ENCODE assay signal across 14 cellular contexts in the genomic region with DNA sequence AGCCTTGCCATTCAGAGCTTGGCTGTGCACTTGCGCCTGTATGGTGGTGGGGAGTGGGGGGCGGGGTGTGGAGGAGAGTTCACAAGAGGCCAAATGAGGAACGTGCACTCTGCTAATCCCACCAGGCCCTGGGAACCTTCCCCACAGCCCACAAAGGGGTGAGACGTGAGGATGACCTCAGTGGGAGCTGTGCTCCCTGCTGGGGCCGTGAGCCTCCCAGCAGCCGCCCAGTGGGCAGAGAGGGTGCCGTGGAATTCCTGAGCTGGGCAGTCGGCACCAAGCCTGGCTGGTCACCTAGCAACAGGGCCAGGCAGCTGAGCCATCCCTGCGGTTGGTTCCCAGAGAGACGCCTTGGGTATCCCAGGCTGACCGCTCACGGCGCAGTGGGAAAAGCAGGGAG. TPM values are rescaled to one million over a fixed set of nuclear protein-coding genes. Genes with fewer than 3 reads are reported as not detected.
DNase-seq lines count a peak whose midpoint lies in the region; ATAC-seq and TF ChIP-seq lines count a peak whose summit lies in the region.
"Had no signal": no experiment of that assay in that cellular context is flagged by ENCODE, and none has a peak within 500 bp of the region (broad histone marks: within the 10 kb centered on the region; RNA-seq: fewer than 3 reads in every experiment).

No MANE protein-coding gene starts in this region.

- no peaks in the 10 kb centered on the region for H3K36me3 ChIP-seq in IMR-90 (ENCODE audit: control insufficient read depth, insufficient read depth, low read length)
- H3K36me3 ChIP-seq in right lobe of liver = no peaks in the 10 kb centered on the region

- H4K5ac ChIP-seq in IMR-90 (ENCODE audit: low read depth, low read length) = no peak overlapping the region

- intact Hi-C loops in IMR-90 (cut with micrococcal nuclease) (loop anchor here (5.0 kb wide), 1 partner anchor 32 kb away; no protein-coding TSS in a partner anchor), right lobe of liver (cut with DNase I) (no loop called here)

- CTCF ChIA-PET in IMR-90 (lab: Yijun Ruan, JAX) = no interaction called here
- CTCF ChIA-PET in activated CD8-positive, alpha-beta T cell treated with anti-CD3 and anti-CD28 coated beads, Interleukin-2, amount 10 ng/mL, durations not matched to agents 7 days and 5 days (lab: Charles Lee) = no interaction called here

- WGBS in IMR-90 (ENCODE audit: extremely low coverage in 2 of 2, insufficient read length in 1 of 2), 2 experiments = 80% methylated on average over 6 of the region's 13 CpGs; no CpG with 5 or more reads in 1 of the 2 experiments
- WGBS in right lobe of liver (ENCODE audit: insufficient coverage, low coverage, low lambda C conversion rate, missing lambda C conversion rate) = no CpG with 5 or more reads among the region's 13 CpGs

- 0 out of 2 replicates have a peak overlapping the region, but pooled peaks have one; percentile 29 for H3K4ac ChIP-seq in IMR-90 (ENCODE audit: low read depth, low read length)

- TF ChIP-seq CTCF in IMR-90 (conservative IDR thresholded peaks at IDR 0.05; ENCODE audit: low read depth, low read length) = no peak
- TF ChIP-seq CTCF in chondrocyte (IDR thresholded peaks at IDR 0.05) = peak; percentile 15
- no peak for TF ChIP-seq CTCF in endothelial cell (IDR thresholded peaks at IDR 0.05; ENCODE audit: unreplicated experiment)
- no peak for TF ChIP-seq CTCF in right lobe of liver (IDR thresholded peaks at IDR 0.05)

- no peak overlapping the region for H3K14ac ChIP-seq in IMR-90 (replicated peaks; ENCODE audit: low read depth, low read length)

- peaks cover 44% of the 10 kb centered on the region for H3K9me1 ChIP-seq in IMR-90 (ENCODE audit: insufficient read depth, low read length)

- H4K8ac ChIP-seq in IMR-90 (ENCODE audit: low read depth in 2 of 2, low read length in 2 of 2) = no peak overlapping the region

- no peak overlapping the region for H2AK5ac ChIP-seq in IMR-90 (ENCODE audit: low read depth, low read length)

- POLR2A ChIA-PET in IMR-90 (lab: Charles Lee; ENCODE audit: unreplicated experiment) = interaction anchor here (0.6 kb wide), 1 partner anchor 217 kb away, joined by 3 read pairs; no protein-coding TSS in a partner anchor
- POLR2A ChIA-PET in activated CD8-positive, alpha-beta T cell treated with anti-CD3 and anti-CD28 coated beads, Interleukin-2, amount 10 ng/mL, durations not matched to agents 7 days and 5 days (lab: Charles Lee) = no interaction called here

- no peak for TF ChIP-seq RAD21 in IMR-90 (IDR thresholded peaks at IDR 0.05; ENCODE audit: low read length)

- H3K27ac Mint-ChIP-seq in chondrocyte (ENCODE audit: unreplicated experiment) (no peak overlapping the region), endothelial cell (ENCODE audit: unreplicated experiment) (no peak overlapping the region)
- no peak overlapping the region for H3K27ac Mint-ChIP-seq in activated CD8-positive, alpha-beta T cell treated with anti-CD3 and anti-CD28 coated beads, Interleukin-2, amount 10 ng/mL, durations not matched to agents 7 days and 5 days
- H3K27ac Mint-ChIP-seq: activated naive CD8-positive, alpha-beta T cell treated with anti-CD3 and anti-CD28 coated beads, Interleukin-2, amount 50 U/mL, for 24 hours; dendritic cell treated with granulocyte-macrophage colony-stimulating factor and Interleukin-4, amounts not matched to agents 40 ng/mL and 50 ng/mL, for 4 days had no signal

- H3K9me3 Mint-ChIP-seq in chondrocyte (ENCODE audit: low read depth) = no peaks in the 10 kb centered on the region
- H3K9me3 Mint-ChIP-seq in endothelial cell (ENCODE audit: unreplicated experiment) = no peaks in the 10 kb centered on the region
- no peaks in the 10 kb centered on the region for H3K9me3 Mint-ChIP-seq in activated CD8-positive, alpha-beta T cell treated with anti-CD3 and anti-CD28 coated beads, Interleukin-2, amount 10 ng/mL, durations not matched to agents 7 days and 5 days (ENCODE audit: insufficient read depth)
- H3K9me3 Mint-ChIP-seq: activated naive CD8-positive, alpha-beta T cell treated with anti-CD3 and anti-CD28 coated beads, Interleukin-2, amount 50 U/mL, for 24 hours; dendritic cell treated with granulocyte-macrophage colony-stimulating factor and Interleukin-4, amounts not matched to agents 40 ng/mL and 50 ng/mL, for 4 days had no signal

- no peak for DNase-seq in IMR-90
- DNase-seq in chondrocyte (ENCODE audit: low spot score) = no peak
- DNase-seq in middle frontal gyrus (ENCODE audit: extremely low spot score, low spot score) = peak; percentile 31
- peak; percentile 52 for DNase-seq in superior temporal gyrus (ENCODE audit: extremely low spot score)
- no peak for DNase-seq in endothelial cell (ENCODE audit: low spot score)
- DNase-seq in right lobe of liver = no peak
- no peak for DNase-seq in activated CD8-positive, alpha-beta T cell treated with anti-CD3 and anti-CD28 coated beads, Interleukin-2, amount 10 ng/mL, durations not matched to agents 7 days and 5 days
- DNase-seq: activated naive CD8-positive, alpha-beta T cell treated with anti-CD3 and anti-CD28 coated beads, Interleukin-2, amount 50 U/mL, for 24 hours; GF-D8; NCI-H1092 treated with DMSO at 0.1 percent for 48 hours; NCI-H524 treated with DMSO at 0.1 percent for 48 hours had no signal

- H2BK120ac ChIP-seq in IMR-90 (ENCODE audit: low read depth, low read length) = no peak overlapping the region

- no peak overlapping the region for H3K4me2 ChIP-seq in IMR-90 (ENCODE audit: low read depth, low read length)

- no peak overlapping the region for H3K27ac ChIP-seq in IMR-90 (ENCODE audit: insufficient read depth, low read length)
- H3K27ac ChIP-seq in right lobe of liver = no peak overlapping the region
- H3K27ac ChIP-seq: skin epidermis had no signal

- no peaks in the 10 kb centered on the region for H3K36me3 Mint-ChIP-seq in chondrocyte (ENCODE audit: low read depth)
- H3K36me3 Mint-ChIP-seq in endothelial cell (ENCODE audit: low read depth, unreplicated experiment) = no peaks in the 10 kb centered on the region
- H3K36me3 Mint-ChIP-seq in activated CD8-positive, alpha-beta T cell treated with anti-CD3 and anti-CD28 coated beads, Interleukin-2, amount 10 ng/mL, durations not matched to agents 7 days and 5 days (ENCODE audit: low read depth) = no peaks in the 10 kb centered on the region

- H3K4me3 ChIP-seq in IMR-90 (ENCODE audit: insufficient read depth, low read depth, low read length) (no peak overlapping the region), right lobe of liver (no peak overlapping the region)
- H3K4me3 ChIP-seq: skin epidermis had no signal

- no peak overlapping the region for H2BK15ac ChIP-seq in IMR-90 (ENCODE audit: low read depth, low read length)

- H3K27me3 Mint-ChIP-seq in chondrocyte (ENCODE audit: low read depth) (no peaks in the 10 kb centered on the region), endothelial cell (ENCODE audit: unreplicated experiment) (peaks cover 11% of the 10 kb centered on the region)
- no peaks in the 10 kb centered on the region for H3K27me3 Mint-ChIP-seq in activated CD8-positive, alpha-beta T cell treated with anti-CD3 and anti-CD28 coated beads, Interleukin-2, amount 10 ng/mL, durations not matched to agents 7 days and 5 days (ENCODE audit: low read depth)
- H3K27me3 Mint-ChIP-seq: activated naive CD8-positive, alpha-beta T cell treated with anti-CD3 and anti-CD28 coated beads, Interleukin-2, amount 50 U/mL, for 24 hours; dendritic cell treated with granulocyte-macrophage colony-stimulating factor and Interleukin-4, amounts not matched to agents 40 ng/mL and 50 ng/mL, for 4 days had no signal

- no peak overlapping the region for H3K9ac ChIP-seq in IMR-90 (ENCODE audit: low read depth, low read length)

- dilution Hi-C loops in IMR-90 (cut with HindIII; ENCODE audit: low sequenced_read_pairs, unreplicated experiment) = no loop called here

- H3K4me3 Mint-ChIP-seq in chondrocyte (ENCODE audit: unreplicated experiment) = no peak overlapping the region
- H3K4me3 Mint-ChIP-seq in endothelial cell (ENCODE audit: unreplicated experiment) = no peak overlapping the region
- no peak overlapping the region for H3K4me3 Mint-ChIP-seq in activated CD8-positive, alpha-beta T cell treated with anti-CD3 and anti-CD28 coated beads, Interleukin-2, amount 10 ng/mL, durations not matched to agents 7 days and 5 days
- H3K4me3 Mint-ChIP-seq: activated naive CD8-positive, alpha-beta T cell treated with anti-CD3 and anti-CD28 coated beads, Interleukin-2, amount 50 U/mL, for 24 hours; dendritic cell treated with granulocyte-macrophage colony-stimulating factor and Interleukin-4, amounts not matched to agents 40 ng/mL and 50 ng/mL, for 4 days had no signal

- no peak overlapping the region for H2AFZ ChIP-seq in IMR-90 (replicated peaks; ENCODE audit: low read length, poor library complexity)

- peaks cover 13% of the 10 kb centered on the region for H4K20me1 ChIP-seq in IMR-90 (ENCODE audit: insufficient read depth, low read length)

- H3K4me1 Mint-ChIP-seq in chondrocyte (ENCODE audit: low read depth) (peaks cover 67% of the 10 kb centered on the region), endothelial cell (ENCODE audit: unreplicated experiment) (peaks cover 7% of the 10 kb centered on the region)
- H3K4me1 Mint-ChIP-seq in activated CD8-positive, alpha-beta T cell treated with anti-CD3 and anti-CD28 coated beads, Interleukin-2, amount 10 ng/mL, durations not matched to agents 7 days and 5 days (ENCODE audit: low read depth) = no peaks in the 10 kb centered on the region
- H3K4me1 Mint-ChIP-seq: activated naive CD8-positive, alpha-beta T cell treated with anti-CD3 and anti-CD28 coated beads, Interleukin-2, amount 50 U/mL, for 24 hours had no signal

- H3K4me1 ChIP-seq in IMR-90 (ENCODE audit: control insufficient read depth, insufficient read depth, low read length) (peaks cover 45% of the 10 kb centered on the region), right lobe of liver (peaks cover 0 to 9% (median 2%) of the 10 kb centered on the region in 4 donors)

- H3K27me3 ChIP-seq in IMR-90 (ENCODE audit: control insufficient read depth, insufficient read depth, low read length) = no peaks in the 10 kb centered on the region
- no peaks in the 10 kb centered on the region for H3K27me3 ChIP-seq in right lobe of liver

- no peak overlapping the region for H3K18ac ChIP-seq in IMR-90 (ENCODE audit: low read depth, low read length)

- no peak overlapping the region for H3K56ac ChIP-seq in IMR-90 (ENCODE audit: extremely low read depth, insufficient read depth, low read length)

- no peak overlapping the region for H4K91ac ChIP-seq in IMR-90 (ENCODE audit: insufficient read depth, low read depth, low read length)

- TF ChIP-seq POLR2A in IMR-90 (IDR thresholded peaks at IDR 0.05; ENCODE audit: low read depth, low read length) = no peak
- TF ChIP-seq POLR2A in right lobe of liver (IDR thresholded peaks at IDR 0.05) = no peak

- H2AK9ac ChIP-seq in IMR-90 (replicated peaks; ENCODE audit: low read depth, low read length, poor library complexity) = no peak overlapping the region

- no peak overlapping the region for H3K23ac ChIP-seq in IMR-90 (ENCODE audit: low read depth, low read length)

- in situ Hi-C loops in IMR-90 (cut with MboI; ENCODE audit: low sequenced_read_pairs) = no loop called here

- H3K9me3 ChIP-seq in IMR-90 (ENCODE audit: control insufficient read depth, insufficient read depth, low read length) (no peaks in the 10 kb centered on the region), right lobe of liver (no peaks in the 10 kb centered on the region)

- BruUV-seq in IMR-90 (replicated peaks; lab: Mats Ljungman, UMichigan) = no TSS peak

- no peak overlapping the region for H2BK5ac ChIP-seq in IMR-90 (ENCODE audit: low read depth, low read length, poor library complexity, severe bottlenecking)

- ATAC-seq in IMR-90 (ENCODE audit: low read depth) = no peak
- no peak for ATAC-seq in right lobe of liver
- ATAC-seq in activated CD8-positive, alpha-beta T cell treated with anti-CD3 and anti-CD28 coated beads, Interleukin-2, amount 10 ng/mL, durations not matched to agents 7 days and 5 days = no peak
- ATAC-seq: activated CD4-positive, CD25-positive, alpha-beta regulatory T cell treated with anti-CD3 and anti-CD28 coated beads, Interleukin-2, amount 50 U/mL, for 24 hours; activated naive CD8-positive, alpha-beta T cell treated with anti-CD3 and anti-CD28 coated beads, Interleukin-2, amount 50 U/mL, for 24 hours had no signal

- peaks cover 43 to 76% of the 10 kb centered on the region in 2 experiments for H3K79me1 ChIP-seq in IMR-90 (ENCODE audit: low read depth in 1 of 2, low read length in 2 of 2)

- no peak overlapping the region for H2BK20ac ChIP-seq in IMR-90 (ENCODE audit: low read depth, low read length)

RNA-seq across cellular contexts. Expression of gene CCNK, which starts 53.7 kb away (rescaled TPM):
- total RNA-seq in IMR-90 (2012; rRNA removed) = 18.8 and 33.1 TPM in 2 replicates
- 25.0 and 38.3 TPM in 2 replicates for polyA plus RNA-seq in IMR-90 (2012; rRNA removed)
- polyA plus RNA-seq in IMR-90 (2012; cell fraction: cytosol; rRNA removed) = 9.1 and 12.6 TPM in 2 replicates
- 14.4 and 41.8 TPM in 2 replicates for polyA plus RNA-seq in IMR-90 (2012; cell fraction: nucleus; rRNA removed; ENCODE audit: low replicate concordance)
- total RNA-seq in chondrocyte = 57.3 to 62.3 TPM (median 62.3 TPM) in 3 replicates
- 79.8 TPM for total RNA-seq in endothelial cell (ENCODE audit: unreplicated experiment)
- 10 to 100 TPM; 11.8 to 23.4 (median 15.4) TPM for total RNA-seq in right lobe of liver
- 10 to 100 TPM; 81.0 to 81.2 TPM for total RNA-seq in activated CD8-positive, alpha-beta T cell treated with anti-CD3 and anti-CD28 coated beads, Interleukin-2, amount 10 ng/mL, durations not matched to agents 7 days and 5 days

RNA-seq across cellular contexts. Expression of gene SETD3, which starts 54.2 kb away (rescaled TPM):
- total RNA-seq in IMR-90 (2012; rRNA removed) (31.9 and 35.0 TPM in 2 replicates), chondrocyte (54.2 to 55.1 TPM (median 54.5 TPM) in 3 replicates), endothelial cell (ENCODE audit: unreplicated experiment) (67.4 TPM), right lobe of liver (10 to 100 TPM; 24.7 to 42.0 (median 28.8) TPM)
- polyA plus RNA-seq in IMR-90 (2012; rRNA removed) = 15.9 and 18.8 TPM in 2 replicates
- polyA plus RNA-seq in IMR-90 (2012; cell fraction: cytosol; rRNA removed) = 5.3 and 7.6 TPM in 2 replicates
- polyA plus RNA-seq in IMR-90 (2012; cell fraction: nucleus; rRNA removed; ENCODE audit: low replicate concordance) = 1.7 and 11.2 TPM in 2 replicates
- 10 to 100 TPM; 65.2 to 66.0 TPM for total RNA-seq in activated CD8-positive, alpha-beta T cell treated with anti-CD3 and anti-CD28 coated beads, Interleukin-2, amount 10 ng/mL, durations not matched to agents 7 days and 5 days

Comparison
In these comparisons a context has a peak if more than half of its experiments do, and no peak if none do; other contexts are left out.
1. DNase-seq: peak in middle frontal gyrus (single experiment) and superior temporal gyrus (single experiment); none in IMR-90 (single experiment), chondrocyte (single experiment), endothelial cell (single experiment), right lobe of liver (0 of 3) and activated CD8-positive, alpha-beta T cell treated with anti-CD3 and anti-CD28 coated beads, Interleukin-2, amount 10 ng/mL, durations not matched to agents 7 days and 5 days (single experiment).